9 cellular contexts compared by ENCODE assay signal in genomic region chr9:35908484-35909125, GRCh38. TPM values are rescaled to one million over a fixed set of nuclear protein-coding genes. Genes with fewer than 3 reads are reported as not detected.
DNase-seq lines count a peak whose midpoint lies in the region; ATAC-seq and TF ChIP-seq lines count a peak whose summit lies in the region.
"Had no signal": no experiment of that assay in that cellular context is flagged by ENCODE, and none has a peak within 500 bp of the region (broad histone marks: within the 10 kb centered on the region; RNA-seq: fewer than 3 reads in every experiment).

No MANE protein-coding gene starts in this region.

- H3K36me3 ChIP-seq in HEK293 (ENCODE audit: control insufficient read depth in 2 of 2, insufficient read depth in 1 of 2, low read length in 2 of 2) (no peaks in the 10 kb centered on the region), stomach (no peaks in the 10 kb centered on the region)

- H3K27ac ChIP-seq in HEK293 (ENCODE audit: extremely low read depth, low read depth, low read length) (peak overlapping the region; percentile 34; the same call in 1 of the 2 replicates), right cardiac atrium (ENCODE audit: low read length) (peak overlapping the region; percentile 97), stomach (peak overlapping the region; percentile 73 to 94 (median 89))

- no peak overlapping the region for H3K4me3 ChIP-seq in HEK293 (ENCODE audit: low read depth, low read length)
- H3K4me3 ChIP-seq in right cardiac atrium (ENCODE audit: low read length): no peak overlapping the region
- no peak overlapping the region for H3K4me3 ChIP-seq in stomach

- CTCF ChIA-PET in HEK293 (lab: Yijun Ruan, JAX): interaction anchor here (0.7 to 1.5 kb wide), 7 partner anchors 13 to 174 kb away, joined by 3 to 6 read pairs (median 3); no protein-coding TSS in a partner anchor
- CTCF ChIA-PET in WTC11 (lab: Charles Lee): interaction anchor here (0.7 to 3.2 kb wide), 6 partner anchors 26 to 117 kb away, joined by 3 to 16 read pairs (median 4); partner anchors contain the start of genes HINT2 and NPR2

- intact Hi-C loops in right cardiac atrium (cut with DNase I) (loop anchor here in 2 of 4 donors (5.0 to 10.0 kb wide), 2 partner anchors 39 to 116 kb away; no protein-coding TSS in a partner anchor), stomach (cut with DNase I; ENCODE audit: low total_unique reads) (loop anchor here (5.0 kb wide), 1 partner anchor 39 kb away; no protein-coding TSS in a partner anchor)

- peaks cover 10% of the 10 kb centered on the region for H3K4me1 ChIP-seq in HEK293 (ENCODE audit: control insufficient read depth, insufficient read depth, low read length)
- peaks cover 34% of the 10 kb centered on the region for H3K4me1 ChIP-seq in right cardiac atrium (ENCODE audit: control insufficient read depth, insufficient read depth, low read length)
- H3K4me1 ChIP-seq in stomach: peaks cover 66 to 92% (median 72%) of the 10 kb centered on the region in 4 donors

- no peak overlapping the region for H3K4me3 Mint-ChIP-seq in WTC11
- H3K4me3 Mint-ChIP-seq: activated B cell treated with CpG ODN at 0.5 μM for 24 hours had no signal

- 44% methylated on average over 9 of the region's 9 CpGs for WGBS in right cardiac atrium
- 56 to 82% (median 68%) methylated on average over 9 of the region's 9 CpGs for WGBS in stomach, 5 donors

- H3K27me3 ChIP-seq in right cardiac atrium (ENCODE audit: control insufficient read depth, insufficient read depth) (no peaks in the 10 kb centered on the region), stomach (no peaks in the 10 kb centered on the region)

- peaks cover 43% of the 10 kb centered on the region for H3K4me1 Mint-ChIP-seq in WTC11

- ATAC-seq in WTC11 (no peak), right cardiac atrium (peak in 1 of 2 donors; percentile 2), GM21576 (IDR thresholded peaks at IDR 0.05; ENCODE audit: unreplicated experiment) (no peak)

- no peak for TF ChIP-seq EP300 in stomach (IDR thresholded peaks at IDR 0.05)

- H3K27ac Mint-ChIP-seq in WTC11: peak overlapping the region; percentile 92; the same call in 1 of the 2 replicates
- H3K27ac Mint-ChIP-seq: activated B cell treated with CpG ODN at 0.5 μM for 24 hours had no signal

- no peaks in the 10 kb centered on the region for H3K36me3 Mint-ChIP-seq in WTC11

- DNase-seq in WTC11 (ENCODE audit: low spot score) (no peak), right cardiac atrium (peak; percentile 57 to 79 (median 76)), stomach (no peak), RKO (ENCODE audit: low spot score) (no peak), NCI-H146 treated with DMSO at 0.1 percent for 48 hours (lab: John Stamatoyannopoulos, UW; ENCODE audit: unreplicated experiment) (no peak)
- no peak for DNase-seq in stimulated activated CD4-positive, alpha-beta T cell treated with anti-CD3 and anti-CD28 coated beads, Interleukin-12 subunit alpha, Interleukin-12 subunit beta, amount 100 ng/mL, for 4 hours
- DNase-seq: activated B cell treated with CpG ODN at 0.5 μM for 24 hours had no signal

- H3K9me3 Mint-ChIP-seq in WTC11: no peaks in the 10 kb centered on the region
- H3K9me3 Mint-ChIP-seq: activated B cell treated with CpG ODN at 0.5 μM for 24 hours had no signal

- peaks cover 4% of the 10 kb centered on the region; the same call in 1 of the 2 replicates for H3K27me3 Mint-ChIP-seq in WTC11 (ENCODE audit: low read depth)

- TF ChIP-seq POLR2A in stomach (IDR thresholded peaks at IDR 0.05): no peak

- H3K9me3 ChIP-seq in HEK293 (ENCODE audit: control insufficient read depth, insufficient read depth, low read depth, low read length) (no peaks in the 10 kb centered on the region), right cardiac atrium (ENCODE audit: control insufficient read depth, low read length) (no peaks in the 10 kb centered on the region), stomach (no peaks in the 10 kb centered on the region)

- no peak for TF ChIP-seq CTCF in HEK293 (tag by site-specific recombination; IDR thresholded peaks at IDR 0.05)
- TF ChIP-seq CTCF in WTC11 (IDR thresholded peaks at IDR 0.05): no peak
- TF ChIP-seq CTCF in stomach (IDR thresholded peaks at IDR 0.05): no peak

- POLR2A ChIA-PET in HEK293 (lab: Yijun Ruan, JAX): interaction anchor here (0.6 kb wide), 1 partner anchor 105 kb away, joined by 4 read pairs; no protein-coding TSS in a partner anchor
- POLR2A ChIA-PET in WTC11 (lab: Charles Lee): no interaction called here

TF ChIP-seq in HEK293, 187 proteins besides CTCF, POLR2A, EP300 and RAD21:
- 0 out of 2 replicates have a peak, but pooled peaks have one; percentile 10 for TF ChIP-seq PRDM10 (tag by site-specific recombination; IDR thresholded peaks at IDR 0.05)
- no peak for TF ChIP-seq MEIS1 (CRISPR knock-in tag; IDR thresholded peaks at IDR 0.05; ENCODE audit: borderline replicate concordance)
TF ChIP-seq in HEK293: peak in this region for 1.

TF ChIP-seq in WTC11, 78 proteins besides CTCF, POLR2A, EP300 and RAD21:
- TF ChIP-seq STAT6 (CRISPR knock-in tag; conservative IDR thresholded peaks at IDR 0.05; ENCODE audit: low read depth) (no peak), IRF1 (CRISPR knock-in tag; IDR thresholded peaks at IDR 0.05) (no peak), GRHL2 (CRISPR knock-in tag; IDR thresholded peaks at IDR 0.05; ENCODE audit: insufficient replicate concordance, severe bottlenecking) (no peak), CDX4 (CRISPR knock-in tag; IDR thresholded peaks at IDR 0.05; ENCODE audit: borderline replicate concordance) (no peak)

RNA-seq across cellular contexts. Expression of gene SPAAR, which starts 0.7 kb away (rescaled TPM):
- total RNA-seq in WTC11 (2021) (0.23 to 0.33 TPM in 2 of 3 replicates, not detected in the other), right cardiac atrium (1 to 10 TPM; 3.7 to 8.0 (median 5.8) TPM), stomach (1 to 10 TPM in 2 of 5 donors, not detected in 3; 1.2 to 2.4 TPM)
- polyA plus RNA-seq in right cardiac atrium (8.7 TPM), stomach (under 1 TPM; 0.30 to 0.92 (median 0.68) TPM)
- total RNA-seq: activated B cell treated with CpG ODN at 0.5 μM for 24 hours had no signal

RNA-seq across cellular contexts. Expression of gene HRCT1, which starts 2.6 kb away (rescaled TPM):
- total RNA-seq in WTC11 (2021) (0.41 TPM in 1 of 3 replicates, not detected in the others), right cardiac atrium (1 to 10 TPM; 2.0 to 5.9 (median 5.1) TPM), stomach (10 to 100 TPM in 1 of 5 donors, 1 to 10 TPM in 2, under 1 TPM in 1, not detected in 1; 0.92 to 28.7 (median 7.7) TPM)
- polyA plus RNA-seq in right cardiac atrium (3.3 TPM), stomach (1 to 10 TPM in 1 of 3 donors, under 1 TPM in 1, not detected in 1; 0.50 to 4.3 TPM)
- total RNA-seq: activated B cell treated with CpG ODN at 0.5 μM for 24 hours had no signal

RNA-seq across cellular contexts. Expression of gene OR13J1, which starts 38.4 kb away (rescaled TPM):
- total RNA-seq in WTC11 (2021) (not detected in 3 replicates), right cardiac atrium (not detected), stomach (not detected)
- polyA plus RNA-seq in right cardiac atrium (not detected), stomach (not detected)
- total RNA-seq: activated B cell treated with CpG ODN at 0.5 μM for 24 hours had no signal

RNA-seq across cellular contexts. Expression of gene OR2S2, which starts 49.3 kb away (rescaled TPM):
- total RNA-seq in WTC11 (2021): not detected in 3 replicates
- not detected for total RNA-seq in right cardiac atrium
- polyA plus RNA-seq in right cardiac atrium: not detected
- not detected for total RNA-seq in stomach
- polyA plus RNA-seq in stomach: not detected
- total RNA-seq: activated B cell treated with CpG ODN at 0.5 μM for 24 hours had no signal

Comparison
In these comparisons a context has a peak if more than half of its experiments do, and no peak if none do; other contexts are left out.
1. H3K27ac ChIP-seq: peak in every context shown above with its lines; median percentile 97 in right cardiac atrium; 89 in stomach; 34 in HEK293.
2. DNase-seq: peak in right cardiac atrium (3 of 3); none in WTC11 (single experiment), stomach (single experiment), stimulated activated CD4-positive, alpha-beta T cell treated with anti-CD3 and anti-CD28 coated beads, Interleukin-12 subunit alpha, Interleukin-12 subunit beta, amount 100 ng/mL, for 4 hours (single experiment), RKO (single experiment) and NCI-H146 treated with DMSO at 0.1 percent for 48 hours (single experiment).